ENCODE assay signal across 16 cellular contexts in genomic region chr1:56625823-56626222, GRCh38. TPM values are rescaled to one million over a fixed set of nuclear protein-coding genes. Genes with fewer than 3 reads are reported as not detected.
"Had no signal": no experiment of that assay in that cellular context is flagged by ENCODE, and none has a peak within 500 bp of the region (broad histone marks: within the 10 kb centered on the region; RNA-seq: fewer than 3 reads in every experiment).

No MANE protein-coding gene starts in this region.

- FAIRE-seq: islet of Langerhans, small intestine had no signal

- H3K9me3 ChIP-seq: colonic mucosa, esophagus squamous epithelium, psoas muscle had no signal

- H3K27ac Mint-ChIP-seq: naive thymus-derived CD4-positive, alpha-beta T cell; nephron progenitor cell had no signal

- H3K4me2 ChIP-seq: hepatocyte had no signal

- H3K36me3 ChIP-seq: colonic mucosa, esophagus squamous epithelium had no signal

- H3K27me3 ChIP-seq: colonic mucosa, foreskin keratinocyte, hepatocyte had no signal

- H3K4me3 Mint-ChIP-seq: naive thymus-derived CD4-positive, alpha-beta T cell; nephron progenitor cell had no signal

- ATAC-seq: foreskin keratinocyte; naive thymus-derived CD4-positive, alpha-beta T cell; psoas muscle; sciatic nerve had no signal

- DNase-seq: colonic mucosa; dermis blood vessel endothelial cell; esophagus squamous epithelium; foreskin keratinocyte; kidney glomerular epithelial cell; naive thymus-derived CD4-positive, alpha-beta T cell; nephron progenitor cell; psoas muscle; retina; small intestine; stimulated activated CD4-positive, alpha-beta T cell treated with anti-CD3 and anti-CD28 coated beads, Interleukin-12 subunit alpha, Interleukin-12 subunit beta, amount 100 ng/mL, for 4 hours; stimulated activated naive CD4-positive, alpha-beta T cell; trophoblast cell had no signal

- H3K4me3 ChIP-seq: colonic mucosa, esophagus squamous epithelium, hepatocyte, psoas muscle had no signal

- H3K4me1 Mint-ChIP-seq: naive thymus-derived CD4-positive, alpha-beta T cell; nephron progenitor cell had no signal

- H2AFZ ChIP-seq: hepatocyte had no signal

- H3K36me3 Mint-ChIP-seq: naive thymus-derived CD4-positive, alpha-beta T cell had no signal

- H3K27ac ChIP-seq: colonic mucosa, esophagus squamous epithelium, foreskin keratinocyte, hepatocyte, psoas muscle had no signal

- H3K79me2 ChIP-seq: hepatocyte had no signal

- H3K4me1 ChIP-seq: colonic mucosa, esophagus squamous epithelium, foreskin keratinocyte, psoas muscle had no signal

RNA-seq across cellular contexts. Expression of gene PRKAA2, which starts 19.3 kb away (rescaled TPM):
- total RNA-seq: naive thymus-derived CD4-positive, alpha-beta T cell had no signal
- polyA plus RNA-seq: naive thymus-derived CD4-positive, alpha-beta T cell had no signal

RNA-seq across cellular contexts. Expression of gene PLPP3, which starts 46.5 kb away (rescaled TPM):
- polyA plus RNA-seq: naive thymus-derived CD4-positive, alpha-beta T cell had no signal
